Comparison of ENCODE assay signal across 16 cellular contexts in genomic region chr7:108299251-108300014, GRCh38.
A peak's percentile ranks its signal among the peaks of the same experiment; 100 is the strongest.
DNase-seq lines count a peak whose midpoint lies in the region; ATAC-seq, FAIRE-seq and TF ChIP-seq lines count a peak whose summit lies in the region.
"Had no signal": no experiment of that assay in that cellular context is flagged by ENCODE, and none has a peak within 500 bp of the region (broad histone marks: within the 10 kb centered on the region; RNA-seq: fewer than 3 reads in every experiment).

No MANE protein-coding gene starts in this region.

- no peak for TF ChIP-seq POLR2A in K562 (conservative IDR thresholded peaks at IDR 0.05)

- CTCF ChIA-PET in K562 (lab: Yijun Ruan, JAX; ENCODE audit: low intra/inter-chr PET ratio): no interaction called here

- H4K20me1 ChIP-seq in K562 (replicated peaks; ENCODE audit: control insufficient read depth, insufficient read depth, low read length) (no peaks in the 10 kb centered on the region), neural progenitor cell (ENCODE audit: low read depth) (no peaks in the 10 kb centered on the region)

- H3K4me1 Mint-ChIP-seq in neural progenitor cell (peaks cover 19% of the 10 kb centered on the region), endothelial cell (ENCODE audit: unreplicated experiment) (peaks cover 4% of the 10 kb centered on the region)
- H3K4me1 Mint-ChIP-seq: CD4-positive, CD25-positive, alpha-beta regulatory T cell had no signal

- in situ Hi-C loops in K562 (cut with MboI): no loop called here

- H3K4me1 ChIP-seq in K562 (replicated peaks in 1 of 2; ENCODE audit: control insufficient read depth in 2 of 2, insufficient read depth in 2 of 2, low read length in 2 of 2): no peaks in the 10 kb centered on the region
- H3K4me1 ChIP-seq in neural progenitor cell: peaks cover 32% of the 10 kb centered on the region
- H3K4me1 ChIP-seq: left lung, sigmoid colon had no signal

- peak; percentile 40 for FAIRE-seq in K562 (lab: Jason Lieb, UNC)

- H3K27me3 ChIP-seq in K562 (ENCODE audit: control insufficient read depth in 2 of 2, insufficient read depth in 2 of 2, low read length in 2 of 2) (peaks cover 16 to 20% of the 10 kb centered on the region in 2 experiments; a peak in 3 of 5 replicates), neural progenitor cell (no peaks in the 10 kb centered on the region)
- H3K27me3 ChIP-seq: left lung, sigmoid colon had no signal

- H3K79me2 ChIP-seq in K562 (ENCODE audit: control insufficient read depth, insufficient read depth, low read length) (no peaks in the 10 kb centered on the region), neural progenitor cell (ENCODE audit: low read depth) (no peaks in the 10 kb centered on the region)

- H3K9ac ChIP-seq in K562 (ENCODE audit: insufficient read depth in 1 of 2, low read depth in 2 of 2, low read length in 2 of 2) (no peak overlapping the region), neural progenitor cell (no peak overlapping the region)

- DNase-seq in EH (ENCODE audit: low read depth) (peak; percentile 35), LHCN-M2 (ENCODE audit: low read depth) (peak; percentile 68), K562 (ENCODE audit: extremely low read depth in 1 of 4, low spot score in 3 of 4) (no peak), neural progenitor cell (ENCODE audit: low spot score) (no peak), NOMO-1 treated with dmso at 0.1 percent for 144 hours (lab: John Stamatoyannopoulos, UW; ENCODE audit: unreplicated experiment) (no peak), foreskin melanocyte (no peak), endothelial cell (ENCODE audit: low spot score) (no peak)
- DNase-seq: CD4-positive, CD25-positive, alpha-beta regulatory T cell; left lung; naive thymus-derived CD8-positive, alpha-beta T cell; NCI-H446; sigmoid colon; WERI-Rb-1 had no signal

- H3K4me3 ChIP-seq in K562: no peak overlapping the region
- H3K4me3 ChIP-seq in neural progenitor cell: no peak overlapping the region
- H3K4me3 ChIP-seq: left lung, sigmoid colon had no signal

- ATAC-seq in K562: peak; percentile 22; the same call in 1 of the 3 replicates
- no peak for ATAC-seq in HG03432 (IDR thresholded peaks at IDR 0.05; ENCODE audit: unreplicated experiment)
- ATAC-seq: left lung; naive thymus-derived CD8-positive, alpha-beta T cell had no signal

- 3% methylated on average over 8 of the region's 8 CpGs for WGBS in K562 (ENCODE audit: insufficient coverage, low coverage, missing lambda C conversion rate)

- no peaks in the 10 kb centered on the region for H3K36me3 ChIP-seq in K562 (ENCODE audit: control insufficient read depth, insufficient read depth, low read length)
- H3K36me3 ChIP-seq in neural progenitor cell: no peaks in the 10 kb centered on the region
- H3K36me3 ChIP-seq: left lung, sigmoid colon, WERI-Rb-1 had no signal

- no peak overlapping the region for H3K4me3 Mint-ChIP-seq in neural progenitor cell
- H3K4me3 Mint-ChIP-seq in endothelial cell (ENCODE audit: unreplicated experiment): no peak overlapping the region
- H3K4me3 Mint-ChIP-seq: activated naive CD8-positive, alpha-beta T cell; CD4-positive, CD25-positive, alpha-beta regulatory T cell; naive thymus-derived CD8-positive, alpha-beta T cell had no signal

- H3K27me3 Mint-ChIP-seq in neural progenitor cell (ENCODE audit: insufficient read depth, low read depth) (no peaks in the 10 kb centered on the region), endothelial cell (ENCODE audit: unreplicated experiment) (peaks cover 4% of the 10 kb centered on the region)
- H3K27me3 Mint-ChIP-seq: activated naive CD8-positive, alpha-beta T cell; CD4-positive, CD25-positive, alpha-beta regulatory T cell; naive thymus-derived CD8-positive, alpha-beta T cell had no signal

- POLR2A ChIA-PET in K562 (lab: Yijun Ruan, JAX): interaction anchor here (0.6 to 1.3 kb wide), 2 partner anchors 14 to 514 kb away, joined by 3 read pairs; no protein-coding TSS in a partner anchor

- H3K27ac ChIP-seq in K562 (ENCODE audit: extremely low read depth, low read depth, low read length): no peak overlapping the region
- no peak overlapping the region for H3K27ac ChIP-seq in neural progenitor cell
- H3K27ac ChIP-seq: HL-60, left lung, sigmoid colon, WERI-Rb-1 had no signal

- no peak for TF ChIP-seq RAD21 in K562 (CRISPR knock-in tag; conservative IDR thresholded peaks at IDR 0.05 in 1 of 2, IDR thresholded peaks at IDR 0.05 in 1 of 2)

- no peaks in the 10 kb centered on the region for H3K9me3 Mint-ChIP-seq in neural progenitor cell
- H3K9me3 Mint-ChIP-seq in endothelial cell (ENCODE audit: unreplicated experiment): no peaks in the 10 kb centered on the region
- H3K9me3 Mint-ChIP-seq: CD4-positive, CD25-positive, alpha-beta regulatory T cell; naive thymus-derived CD8-positive, alpha-beta T cell had no signal

- H3K4me2 ChIP-seq in K562 (ENCODE audit: insufficient read depth, low read length) (no peak overlapping the region), neural progenitor cell (no peak overlapping the region)

- peak overlapping the region; percentile 86 for H3K27ac Mint-ChIP-seq in neural progenitor cell
- H3K27ac Mint-ChIP-seq in endothelial cell (ENCODE audit: unreplicated experiment): no peak overlapping the region
- H3K27ac Mint-ChIP-seq: activated naive CD8-positive, alpha-beta T cell; CD4-positive, CD25-positive, alpha-beta regulatory T cell; naive thymus-derived CD8-positive, alpha-beta T cell had no signal

- H3K36me3 Mint-ChIP-seq in neural progenitor cell: peaks cover 3% of the 10 kb centered on the region
- H3K36me3 Mint-ChIP-seq in endothelial cell (ENCODE audit: low read depth, unreplicated experiment): no peaks in the 10 kb centered on the region
- H3K36me3 Mint-ChIP-seq: CD4-positive, CD25-positive, alpha-beta regulatory T cell had no signal

- no peaks in the 10 kb centered on the region for H3F3A ChIP-seq in neural progenitor cell (ENCODE audit: low read depth)

- intact Hi-C loops in K562 (cut with micrococcal nuclease): no loop called here

- H2AFZ ChIP-seq in K562 (ENCODE audit: low read depth, low read length) (no peak overlapping the region), neural progenitor cell (replicated peaks) (no peak overlapping the region)

- TF ChIP-seq CTCF in K562 (IDR thresholded peaks at IDR 0.05 in 2 of 3, conservative IDR thresholded peaks at IDR 0.05 in 1 of 3; ENCODE audit: insufficient read depth in 2 of 3, low read depth in 1 of 3, low read length in 3 of 3) (no peak), neural progenitor cell (IDR thresholded peaks at IDR 0.05) (no peak), endothelial cell (IDR thresholded peaks at IDR 0.05; ENCODE audit: unreplicated experiment) (no peak)

- no peaks in the 10 kb centered on the region for H3K9me1 ChIP-seq in K562 (ENCODE audit: control insufficient read depth, insufficient read depth, low read length)

- no peak for TF ChIP-seq EP300 in K562 (IDR thresholded peaks at IDR 0.05; ENCODE audit: low read length)

- no TSS peak for BruUV-seq in K562 (replicated peaks; lab: Mats Ljungman, UMichigan)

- no peaks in the 10 kb centered on the region for H3K9me3 ChIP-seq in K562 (replicated peaks; ENCODE audit: control insufficient read depth, insufficient read depth, low read depth, low read length)
- H3K9me3 ChIP-seq in neural progenitor cell (ENCODE audit: low read depth): no peaks in the 10 kb centered on the region
- H3K9me3 ChIP-seq: left lung, sigmoid colon had no signal

TF ChIP-seq in K562, 482 proteins besides CTCF, POLR2A, EP300 and RAD21 (continues in another document):
- TF ChIP-seq JUND (IDR thresholded peaks at IDR 0.05; ENCODE audit: borderline replicate concordance, low read depth, low read length) (no peak), JUND (tag; IDR thresholded peaks at IDR 0.05; ENCODE audit: borderline replicate concordance, low read depth, low read length) (peak; percentile 35; the same call in 1 of the 3 replicates), MEIS2 (IDR thresholded peaks at IDR 0.05; ENCODE audit: partially characterized antibody) (peak; percentile 28), FUS (optimal IDR thresholded peaks at IDR 0.05; ENCODE audit: low read depth, low read length) (no peak), FOSL1 (tag; conservative IDR thresholded peaks at IDR 0.05) (peak; percentile 53; the same call in 1 of the 2 replicates), NFE2 (IDR thresholded peaks at IDR 0.05; ENCODE audit: low read depth) (peak; percentile 13; the same call in 1 of the 2 replicates), TEAD1 (CRISPR knock-in tag; IDR thresholded peaks at IDR 0.05) (peak in 1 of 2 experiments; percentile 44; a peak in 1 of 4 replicates)
- TF ChIP-seq, protein P1, sequence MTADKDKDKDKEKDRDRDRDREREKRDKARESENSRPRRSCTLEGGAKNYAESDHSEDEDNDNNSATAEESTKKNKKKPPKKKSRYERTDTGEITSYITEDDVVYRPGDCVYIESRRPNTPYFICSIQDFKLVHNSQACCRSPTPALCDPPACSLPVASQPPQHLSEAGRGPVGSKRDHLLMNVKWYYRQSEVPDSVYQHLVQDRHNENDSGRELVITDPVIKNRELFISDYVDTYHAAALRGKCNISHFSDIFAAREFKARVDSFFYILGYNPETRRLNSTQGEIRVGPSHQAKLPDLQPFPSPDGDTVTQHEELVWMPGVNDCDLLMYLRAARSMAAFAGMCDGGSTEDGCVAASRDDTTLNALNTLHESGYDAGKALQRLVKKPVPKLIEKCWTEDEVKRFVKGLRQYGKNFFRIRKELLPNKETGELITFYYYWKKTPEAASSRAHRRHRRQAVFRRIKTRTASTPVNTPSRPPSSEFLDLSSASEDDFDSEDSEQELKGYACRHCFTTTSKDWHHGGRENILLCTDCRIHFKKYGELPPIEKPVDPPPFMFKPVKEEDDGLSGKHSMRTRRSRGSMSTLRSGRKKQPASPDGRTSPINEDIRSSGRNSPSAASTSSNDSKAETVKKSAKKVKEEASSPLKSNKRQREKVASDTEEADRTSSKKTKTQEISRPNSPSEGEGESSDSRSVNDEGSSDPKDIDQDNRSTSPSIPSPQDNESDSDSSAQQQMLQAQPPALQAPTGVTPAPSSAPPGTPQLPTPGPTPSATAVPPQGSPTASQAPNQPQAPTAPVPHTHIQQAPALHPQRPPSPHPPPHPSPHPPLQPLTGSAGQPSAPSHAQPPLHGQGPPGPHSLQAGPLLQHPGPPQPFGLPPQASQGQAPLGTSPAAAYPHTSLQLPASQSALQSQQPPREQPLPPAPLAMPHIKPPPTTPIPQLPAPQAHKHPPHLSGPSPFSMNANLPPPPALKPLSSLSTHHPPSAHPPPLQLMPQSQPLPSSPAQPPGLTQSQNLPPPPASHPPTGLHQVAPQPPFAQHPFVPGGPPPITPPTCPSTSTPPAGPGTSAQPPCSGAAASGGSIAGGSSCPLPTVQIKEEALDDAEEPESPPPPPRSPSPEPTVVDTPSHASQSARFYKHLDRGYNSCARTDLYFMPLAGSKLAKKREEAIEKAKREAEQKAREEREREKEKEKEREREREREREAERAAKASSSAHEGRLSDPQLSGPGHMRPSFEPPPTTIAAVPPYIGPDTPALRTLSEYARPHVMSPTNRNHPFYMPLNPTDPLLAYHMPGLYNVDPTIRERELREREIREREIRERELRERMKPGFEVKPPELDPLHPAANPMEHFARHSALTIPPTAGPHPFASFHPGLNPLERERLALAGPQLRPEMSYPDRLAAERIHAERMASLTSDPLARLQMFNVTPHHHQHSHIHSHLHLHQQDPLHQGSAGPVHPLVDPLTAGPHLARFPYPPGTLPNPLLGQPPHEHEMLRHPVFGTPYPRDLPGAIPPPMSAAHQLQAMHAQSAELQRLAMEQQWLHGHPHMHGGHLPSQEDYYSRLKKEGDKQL (CRISPR knock-in tag; IDR thresholded peaks at IDR 0.05; ENCODE audit: borderline replicate concordance): no peak

Comparison
In these comparisons a context has a peak if more than half of its experiments do, and no peak if none do; other contexts are left out.
1. DNase-seq: peak in EH (single experiment) and LHCN-M2 (single experiment); none in K562 (0 of 4), neural progenitor cell (single experiment), NOMO-1 treated with dmso at 0.1 percent for 144 hours (single experiment), foreskin melanocyte (single experiment) and endothelial cell (single experiment).